ENCODE assay signal across 18 cellular contexts in genomic region chr13:106522898-106523525, GRCh38. TPM values are rescaled to one million over a fixed set of nuclear protein-coding genes. Genes with fewer than 3 reads are reported as not detected.
A peak's percentile ranks its signal among the peaks of the same experiment; 100 is the strongest.
DNase-seq lines count a peak whose midpoint lies in the region; ATAC-seq and TF ChIP-seq lines count a peak whose summit lies in the region.
"Had no signal": no experiment of that assay in that cellular context is flagged by ENCODE, and none has a peak within 500 bp of the region (broad histone marks: within the 10 kb centered on the region; RNA-seq: fewer than 3 reads in every experiment).

No MANE protein-coding gene starts in this region.

- DNase-seq in NCI-H82 (lab: John Stamatoyannopoulos, UW) (peak; percentile 43), NCI-H82 treated with DMSO at 0.1 percent for 48 hours (lab: John Stamatoyannopoulos, UW; ENCODE audit: unreplicated experiment) (no peak), choroid plexus epithelial cell (ENCODE audit: low read depth) (peak; percentile 38), lower lobe of right lung (no peak), type B pancreatic cell (ENCODE audit: extremely low spot score, unreplicated experiment) (no peak), DMS 273 treated with DMSO at 0.1 percent for 48 hours (lab: John Stamatoyannopoulos, UW) (no peak)
- DNase-seq in CD8-positive, alpha-beta T cell: no peak
- DNase-seq: activated effector memory CD4-positive, alpha-beta T cell treated with Interleukin-2 at 50 U/mL for 16 hours; CD8-positive, alpha-beta memory T cell; GDM1; pancreas; spleen; stomach; SW 1271; WERI-Rb-1 had no signal

- H3K4me1 ChIP-seq in lower lobe of right lung: peaks cover 65% of the 10 kb centered on the region
- H3K4me1 ChIP-seq in CD8-positive, alpha-beta T cell (ENCODE audit: insufficient read depth, low read length): no peaks in the 10 kb centered on the region
- H3K4me1 ChIP-seq: pancreas had no signal

- no peaks in the 10 kb centered on the region for H3K27me3 Mint-ChIP-seq in type B pancreatic cell
- peaks cover 28% of the 10 kb centered on the region for H3K27me3 Mint-ChIP-seq in CD8-positive, alpha-beta T cell (ENCODE audit: low read depth)

- peak overlapping the region; percentile 32 for H3K27ac ChIP-seq in lower lobe of right lung
- no peak overlapping the region for H3K27ac ChIP-seq in CD8-positive, alpha-beta T cell (ENCODE audit: low read depth, low read length)
- H3K27ac ChIP-seq: HL-60, pancreas, stomach, WERI-Rb-1 had no signal

- peak overlapping the region; percentile 82 for H3K27ac Mint-ChIP-seq in type B pancreatic cell
- H3K27ac Mint-ChIP-seq in CD8-positive, alpha-beta T cell: no peak overlapping the region

- POLR2A ChIA-PET in CD8-positive, alpha-beta T cell (lab: Charles Lee): interaction anchor here (0.6 kb wide), 1 partner anchor 110 kb away, joined by 4 read pairs; no protein-coding TSS in a partner anchor

- CTCF ChIA-PET in CD8-positive, alpha-beta T cell (lab: Charles Lee): no interaction called here

- peaks cover 86% of the 10 kb centered on the region for H3K4me1 Mint-ChIP-seq in type B pancreatic cell (ENCODE audit: unreplicated experiment)
- H3K4me1 Mint-ChIP-seq in CD8-positive, alpha-beta T cell (ENCODE audit: low read depth): no peaks in the 10 kb centered on the region
- H3K4me1 Mint-ChIP-seq: CD8-positive, alpha-beta memory T cell had no signal

- no peaks in the 10 kb centered on the region for H3K27me3 ChIP-seq in lower lobe of right lung (ENCODE audit: low read depth)
- no peaks in the 10 kb centered on the region for H3K27me3 ChIP-seq in CD8-positive, alpha-beta T cell (ENCODE audit: insufficient read depth, low read length)
- H3K27me3 ChIP-seq: pancreas, stomach had no signal

- peak overlapping the region; percentile 62 for H3K4me3 Mint-ChIP-seq in type B pancreatic cell
- H3K4me3 Mint-ChIP-seq in CD8-positive, alpha-beta T cell: no peak overlapping the region
- H3K4me3 Mint-ChIP-seq: CD8-positive, alpha-beta memory T cell had no signal

- H3K36me3 Mint-ChIP-seq in type B pancreatic cell: peaks cover 10% of the 10 kb centered on the region
- H3K36me3 Mint-ChIP-seq in CD8-positive, alpha-beta T cell: no peaks in the 10 kb centered on the region
- H3K36me3 Mint-ChIP-seq: CD8-positive, alpha-beta memory T cell had no signal

- H3K4me3 ChIP-seq in choroid plexus epithelial cell (ENCODE audit: low read depth, low read length) (peak overlapping the region; percentile 9), lower lobe of right lung (peak overlapping the region; percentile 9)
- no peak overlapping the region for H3K4me3 ChIP-seq in CD8-positive, alpha-beta T cell (ENCODE audit: low read depth, low read length)
- H3K4me3 ChIP-seq: pancreas, stomach had no signal

- no peaks in the 10 kb centered on the region for H3K9me3 ChIP-seq in lower lobe of right lung
- H3K9me3 ChIP-seq in CD8-positive, alpha-beta T cell (ENCODE audit: low read length): no peaks in the 10 kb centered on the region
- H3K9me3 ChIP-seq: pancreas, spleen, stomach had no signal

- TF ChIP-seq CTCF in choroid plexus epithelial cell (conservative IDR thresholded peaks at IDR 0.05; ENCODE audit: low read depth, low read length) (no peak), lower lobe of right lung (IDR thresholded peaks at IDR 0.05) (no peak), type B pancreatic cell (conservative IDR thresholded peaks at IDR 0.05) (no peak)
- TF ChIP-seq CTCF in CD8-positive, alpha-beta T cell (IDR thresholded peaks at IDR 0.05): no peak

- intact Hi-C loops in lower lobe of right lung (cut with DNase I): no loop called here
- intact Hi-C loops in CD8-positive, alpha-beta T cell (cut with DNase I, micrococcal nuclease): no loop called here

- no peaks in the 10 kb centered on the region for H3K9me3 Mint-ChIP-seq in type B pancreatic cell
- no peaks in the 10 kb centered on the region for H3K9me3 Mint-ChIP-seq in CD8-positive, alpha-beta T cell
- H3K9me3 Mint-ChIP-seq: CD8-positive, alpha-beta memory T cell had no signal

- ATAC-seq in lower lobe of right lung: no peak
- no peak for ATAC-seq in CD8-positive, alpha-beta T cell
- ATAC-seq in GM18520 (IDR thresholded peaks at IDR 0.05; ENCODE audit: unreplicated experiment): no peak
- ATAC-seq: Panc1, pancreas had no signal

- no peaks in the 10 kb centered on the region for H3K36me3 ChIP-seq in lower lobe of right lung
- H3K36me3 ChIP-seq in CD8-positive, alpha-beta T cell (ENCODE audit: insufficient read depth, low read length): no peaks in the 10 kb centered on the region
- H3K36me3 ChIP-seq: pancreas, spleen, stomach, WERI-Rb-1 had no signal

RNA-seq across cellular contexts. Expression of gene EFNB2, which starts 12.4 kb away (rescaled TPM):
- total RNA-seq in lower lobe of right lung (47.0 TPM), type B pancreatic cell (ENCODE audit: low replicate concordance) (48.6 and 67.1 TPM in 2 replicates)
- total RNA-seq in CD8-positive, alpha-beta T cell: under 1 TPM; 0.57 to 0.61 TPM

RNA-seq across cellular contexts. Expression of gene ARGLU1, which starts 44.9 kb away (rescaled TPM):
- total RNA-seq in lower lobe of right lung (108 TPM), type B pancreatic cell (ENCODE audit: low replicate concordance) (89.0 and 128 TPM in 2 replicates)
- 100 to 1,000 TPM; 130 to 145 TPM for total RNA-seq in CD8-positive, alpha-beta T cell

Comparison
In these comparisons a context has a peak if more than half of its experiments do, and no peak if none do; other contexts are left out.
1. DNase-seq: peak in NCI-H82 (single experiment) and choroid plexus epithelial cell (single experiment); none in NCI-H82 treated with DMSO at 0.1 percent for 48 hours (single experiment), lower lobe of right lung (single experiment), type B pancreatic cell (single experiment), CD8-positive, alpha-beta T cell (0 of 7) and DMS 273 treated with DMSO at 0.1 percent for 48 hours (single experiment).
2. RNA of gene EFNB2, which starts 12.4 kb away (total RNA-seq): 48.6 to 67.1 TPM in type B pancreatic cell and 47.0 TPM in lower lobe of right lung (single experiment); 0.57 to 0.61 TPM in CD8-positive, alpha-beta T cell; every median in the first group is over 10 times any median in the second.